ENCODE assay signal across 1 cellular context in the genomic region with DNA sequence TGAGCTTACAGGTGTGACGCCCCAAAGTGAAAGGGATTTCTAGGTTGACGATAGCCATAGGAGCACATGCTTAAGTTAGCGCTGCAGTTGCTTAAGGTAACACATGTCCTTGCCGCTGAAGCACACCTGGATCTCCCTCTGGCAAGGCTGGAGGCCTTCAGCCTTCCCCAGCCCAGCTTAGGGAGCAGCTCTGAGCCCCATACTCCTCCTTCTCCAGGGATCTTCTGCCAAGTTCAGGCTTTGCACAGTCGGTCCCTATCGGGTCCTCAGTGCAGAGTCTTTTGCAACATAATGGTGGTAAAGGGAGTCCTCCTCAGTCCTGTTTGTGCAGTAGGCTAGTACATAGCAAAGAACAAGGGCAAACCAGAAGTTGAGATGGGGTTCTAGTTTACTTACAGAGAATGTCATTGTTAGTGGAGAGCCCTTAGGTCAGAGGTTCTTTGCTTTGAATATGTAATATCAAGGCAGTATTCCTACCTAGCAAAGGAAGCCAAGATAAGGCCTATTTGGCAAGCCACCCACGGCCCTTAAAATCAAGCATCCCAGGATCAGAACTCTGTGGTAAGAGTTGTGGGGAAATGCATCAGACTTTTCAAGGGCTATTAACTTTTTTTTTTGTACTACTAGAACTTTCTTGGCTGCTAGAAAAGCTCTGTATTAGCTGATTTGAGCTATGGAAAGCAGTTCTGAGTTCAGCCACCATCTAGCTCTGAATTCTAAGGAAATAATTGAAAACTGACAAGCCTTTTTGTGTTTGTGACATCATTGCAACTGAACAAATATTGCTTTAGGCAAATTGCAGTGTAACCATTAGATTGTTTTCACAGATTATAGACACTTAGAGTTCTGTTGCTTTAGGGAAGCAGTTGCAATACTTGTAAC.
TF ChIP-seq lines count a peak whose summit lies in the region.

No MANE protein-coding gene starts in this region.

TF ChIP-seq in WTC11, 78 proteins besides CTCF, POLR2A, EP300 and RAD21 (continued from another document):
- TF ChIP-seq, protein P1, sequence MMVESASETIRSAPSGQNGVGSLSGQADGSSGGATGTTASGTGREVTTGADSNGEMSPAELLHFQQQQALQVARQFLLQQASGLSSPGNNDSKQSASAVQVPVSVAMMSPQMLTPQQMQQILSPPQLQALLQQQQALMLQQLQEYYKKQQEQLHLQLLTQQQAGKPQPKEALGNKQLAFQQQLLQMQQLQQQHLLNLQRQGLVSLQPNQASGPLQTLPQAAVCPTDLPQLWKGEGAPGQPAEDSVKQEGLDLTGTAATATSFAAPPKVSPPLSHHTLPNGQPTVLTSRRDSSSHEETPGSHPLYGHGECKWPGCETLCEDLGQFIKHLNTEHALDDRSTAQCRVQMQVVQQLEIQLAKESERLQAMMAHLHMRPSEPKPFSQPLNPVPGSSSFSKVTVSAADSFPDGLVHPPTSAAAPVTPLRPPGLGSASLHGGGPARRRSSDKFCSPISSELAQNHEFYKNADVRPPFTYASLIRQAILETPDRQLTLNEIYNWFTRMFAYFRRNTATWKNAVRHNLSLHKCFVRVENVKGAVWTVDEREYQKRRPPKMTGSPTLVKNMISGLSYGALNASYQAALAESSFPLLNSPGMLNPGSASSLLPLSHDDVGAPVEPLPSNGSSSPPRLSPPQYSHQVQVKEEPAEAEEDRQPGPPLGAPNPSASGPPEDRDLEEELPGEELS (CRISPR knock-in tag; IDR thresholded peaks at IDR 0.05) = no peak
- no peak for TF ChIP-seq ZNF396 (CRISPR knock-in tag; IDR thresholded peaks at IDR 0.05; ENCODE audit: borderline replicate concordance)
TF ChIP-seq in WTC11: peak in this region for 0.
